Comparison of ENCODE assay signal across 2 cellular contexts in the genomic region with DNA sequence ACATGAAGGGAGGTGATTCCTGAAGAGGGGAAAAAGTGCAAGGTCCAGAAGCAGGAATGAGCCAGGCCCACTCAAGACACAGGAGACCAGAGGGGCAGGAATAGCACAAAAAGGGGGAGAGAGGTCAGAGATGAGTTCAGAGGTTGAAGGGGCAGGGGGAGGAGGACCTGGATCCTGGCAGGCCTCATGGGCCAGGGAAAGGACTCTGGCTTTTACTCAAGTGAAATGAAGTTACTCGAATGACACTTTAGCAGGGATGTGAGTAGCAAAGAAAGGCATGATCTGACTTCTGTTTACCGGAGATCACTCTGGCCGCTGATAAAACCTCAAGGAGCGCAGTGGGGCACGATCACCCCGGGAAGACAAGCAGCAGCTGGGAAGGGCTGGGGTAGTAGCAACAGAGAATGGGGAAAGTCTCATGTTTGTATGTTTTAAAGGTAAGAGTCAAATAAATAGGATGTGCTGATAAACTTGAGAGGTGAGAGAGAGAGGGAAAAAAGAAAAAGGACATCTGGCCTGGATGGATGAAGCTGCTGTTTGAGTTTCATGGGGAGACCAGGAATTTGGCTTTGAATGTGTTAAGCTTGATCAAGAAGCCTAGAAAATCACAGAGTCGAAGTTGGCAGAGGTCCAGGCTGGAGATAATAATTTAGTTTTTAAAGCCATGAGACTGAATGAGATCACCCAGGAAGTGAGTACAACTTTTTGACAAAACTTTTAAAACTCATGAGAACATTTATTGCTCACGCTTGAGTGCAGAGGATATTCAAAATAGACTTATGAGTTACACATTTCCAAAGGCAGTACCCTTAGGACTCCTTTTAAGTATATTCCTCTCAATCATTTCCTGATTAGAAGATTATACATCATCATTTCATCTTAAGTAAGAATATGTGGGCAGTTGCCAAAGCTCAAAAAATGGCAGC.
TF ChIP-seq lines count a peak whose summit lies in the region.

No MANE protein-coding gene starts in this region.

TF ChIP-seq in HEK293, 187 proteins besides CTCF, POLR2A, EP300 and RAD21 (continued from another document and continues in another):
- TF ChIP-seq, protein P1, sequence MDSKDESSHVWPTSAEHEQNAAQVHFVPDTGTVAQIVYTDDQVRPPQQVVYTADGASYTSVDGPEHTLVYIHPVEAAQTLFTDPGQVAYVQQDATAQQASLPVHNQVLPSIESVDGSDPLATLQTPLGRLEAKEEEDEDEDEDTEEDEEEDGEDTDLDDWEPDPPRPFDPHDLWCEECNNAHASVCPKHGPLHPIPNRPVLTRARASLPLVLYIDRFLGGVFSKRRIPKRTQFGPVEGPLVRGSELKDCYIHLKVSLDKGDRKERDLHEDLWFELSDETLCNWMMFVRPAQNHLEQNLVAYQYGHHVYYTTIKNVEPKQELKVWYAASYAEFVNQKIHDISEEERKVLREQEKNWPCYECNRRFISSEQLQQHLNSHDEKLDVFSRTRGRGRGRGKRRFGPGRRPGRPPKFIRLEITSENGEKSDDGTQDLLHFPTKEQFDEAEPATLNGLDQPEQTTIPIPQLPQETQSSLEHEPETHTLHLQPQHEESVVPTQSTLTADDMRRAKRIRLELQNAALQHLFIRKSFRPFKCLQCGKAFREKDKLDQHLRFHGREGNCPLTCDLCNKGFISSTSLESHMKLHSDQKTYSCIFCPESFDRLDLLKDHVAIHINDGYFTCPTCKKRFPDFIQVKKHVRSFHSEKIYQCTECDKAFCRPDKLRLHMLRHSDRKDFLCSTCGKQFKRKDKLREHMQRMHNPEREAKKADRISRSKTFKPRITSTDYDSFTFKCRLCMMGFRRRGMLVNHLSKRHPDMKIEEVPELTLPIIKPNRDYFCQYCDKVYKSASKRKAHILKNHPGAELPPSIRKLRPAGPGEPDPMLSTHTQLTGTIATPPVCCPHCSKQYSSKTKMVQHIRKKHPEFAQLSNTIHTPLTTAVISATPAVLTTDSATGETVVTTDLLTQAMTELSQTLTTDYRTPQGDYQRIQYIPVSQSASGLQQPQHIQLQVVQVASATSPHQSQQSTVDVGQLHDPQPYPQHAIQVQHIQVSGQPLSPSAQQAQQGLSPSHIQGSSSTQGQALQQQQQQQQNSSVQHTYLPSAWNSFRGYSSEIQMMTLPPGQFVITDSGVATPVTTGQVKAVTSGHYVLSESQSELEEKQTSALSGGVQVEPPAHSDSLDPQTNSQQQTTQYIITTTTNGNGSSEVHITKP (tag by site-specific recombination; IDR thresholded peaks at IDR 0.05), result peak; percentile 80
- TF ChIP-seq ZIC2 (tag by site-specific recombination; IDR thresholded peaks at IDR 0.05) (peak; percentile 63), ZNF596 (tag by site-specific recombination; IDR thresholded peaks at IDR 0.05) (no peak), HOXC10 (CRISPR knock-in tag; IDR thresholded peaks at IDR 0.05) (no peak), ZNF426 (tag by site-specific recombination; IDR thresholded peaks at IDR 0.05) (no peak), ZNF335 (tag by site-specific recombination; conservative IDR thresholded peaks at IDR 0.05) (peak; percentile 39), ZNF184 (tag by site-specific recombination; IDR thresholded peaks at IDR 0.05) (peak; percentile 79; the same call in 1 of the 2 replicates), ZBTB1 (tag by site-specific recombination; IDR thresholded peaks at IDR 0.05) (no peak), ZBTB17 (tag by site-specific recombination; IDR thresholded peaks at IDR 0.05) (peak; percentile 73), ZNF19 (tag by site-specific recombination; IDR thresholded peaks at IDR 0.05; ENCODE audit: low read depth) (0 out of 2 replicates have a peak, but pooled peaks have one; percentile 11), ZNF155 (tag by site-specific recombination; IDR thresholded peaks at IDR 0.05) (no peak), KLF16 (tag by site-specific recombination; IDR thresholded peaks at IDR 0.05) (peak; percentile 55; the same call in 1 of the 2 replicates), ZEB2 (tag by site-specific recombination; IDR thresholded peaks at IDR 0.05) (peak; percentile 87), ZNF76 (tag by site-specific recombination; IDR thresholded peaks at IDR 0.05; ENCODE audit: borderline replicate concordance, low read depth) (no peak), ZNF354C (tag by site-specific recombination; IDR thresholded peaks at IDR 0.05; ENCODE audit: borderline replicate concordance, low read depth) (no peak)
- TF ChIP-seq, protein P2, sequence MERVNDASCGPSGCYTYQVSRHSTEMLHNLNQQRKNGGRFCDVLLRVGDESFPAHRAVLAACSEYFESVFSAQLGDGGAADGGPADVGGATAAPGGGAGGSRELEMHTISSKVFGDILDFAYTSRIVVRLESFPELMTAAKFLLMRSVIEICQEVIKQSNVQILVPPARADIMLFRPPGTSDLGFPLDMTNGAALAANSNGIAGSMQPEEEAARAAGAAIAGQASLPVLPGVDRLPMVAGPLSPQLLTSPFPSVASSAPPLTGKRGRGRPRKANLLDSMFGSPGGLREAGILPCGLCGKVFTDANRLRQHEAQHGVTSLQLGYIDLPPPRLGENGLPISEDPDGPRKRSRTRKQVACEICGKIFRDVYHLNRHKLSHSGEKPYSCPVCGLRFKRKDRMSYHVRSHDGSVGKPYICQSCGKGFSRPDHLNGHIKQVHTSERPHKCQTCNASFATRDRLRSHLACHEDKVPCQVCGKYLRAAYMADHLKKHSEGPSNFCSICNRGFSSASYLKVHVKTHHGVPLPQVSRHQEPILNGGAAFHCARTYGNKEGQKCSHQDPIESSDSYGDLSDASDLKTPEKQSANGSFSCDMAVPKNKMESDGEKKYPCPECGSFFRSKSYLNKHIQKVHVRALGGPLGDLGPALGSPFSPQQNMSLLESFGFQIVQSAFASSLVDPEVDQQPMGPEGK (tag by site-specific recombination; IDR thresholded peaks at IDR 0.05), result 0 out of 2 replicates have a peak, but pooled peaks have one; percentile 38
- TF ChIP-seq, protein P3, sequence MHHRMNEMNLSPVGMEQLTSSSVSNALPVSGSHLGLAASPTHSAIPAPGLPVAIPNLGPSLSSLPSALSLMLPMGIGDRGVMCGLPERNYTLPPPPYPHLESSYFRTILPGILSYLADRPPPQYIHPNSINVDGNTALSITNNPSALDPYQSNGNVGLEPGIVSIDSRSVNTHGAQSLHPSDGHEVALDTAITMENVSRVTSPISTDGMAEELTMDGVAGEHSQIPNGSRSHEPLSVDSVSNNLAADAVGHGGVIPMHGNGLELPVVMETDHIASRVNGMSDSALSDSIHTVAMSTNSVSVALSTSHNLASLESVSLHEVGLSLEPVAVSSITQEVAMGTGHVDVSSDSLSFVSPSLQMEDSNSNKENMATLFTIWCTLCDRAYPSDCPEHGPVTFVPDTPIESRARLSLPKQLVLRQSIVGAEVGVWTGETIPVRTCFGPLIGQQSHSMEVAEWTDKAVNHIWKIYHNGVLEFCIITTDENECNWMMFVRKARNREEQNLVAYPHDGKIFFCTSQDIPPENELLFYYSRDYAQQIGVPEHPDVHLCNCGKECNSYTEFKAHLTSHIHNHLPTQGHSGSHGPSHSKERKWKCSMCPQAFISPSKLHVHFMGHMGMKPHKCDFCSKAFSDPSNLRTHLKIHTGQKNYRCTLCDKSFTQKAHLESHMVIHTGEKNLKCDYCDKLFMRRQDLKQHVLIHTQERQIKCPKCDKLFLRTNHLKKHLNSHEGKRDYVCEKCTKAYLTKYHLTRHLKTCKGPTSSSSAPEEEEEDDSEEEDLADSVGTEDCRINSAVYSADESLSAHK (tag by site-specific recombination; IDR thresholded peaks at IDR 0.05), result peak; percentile 25; the same call in 1 of the 2 replicates

TF ChIP-seq in HepG2, 621 proteins besides CTCF, POLR2A, EP300 and RAD21 (continued from another document):
- TF ChIP-seq, protein P4, sequence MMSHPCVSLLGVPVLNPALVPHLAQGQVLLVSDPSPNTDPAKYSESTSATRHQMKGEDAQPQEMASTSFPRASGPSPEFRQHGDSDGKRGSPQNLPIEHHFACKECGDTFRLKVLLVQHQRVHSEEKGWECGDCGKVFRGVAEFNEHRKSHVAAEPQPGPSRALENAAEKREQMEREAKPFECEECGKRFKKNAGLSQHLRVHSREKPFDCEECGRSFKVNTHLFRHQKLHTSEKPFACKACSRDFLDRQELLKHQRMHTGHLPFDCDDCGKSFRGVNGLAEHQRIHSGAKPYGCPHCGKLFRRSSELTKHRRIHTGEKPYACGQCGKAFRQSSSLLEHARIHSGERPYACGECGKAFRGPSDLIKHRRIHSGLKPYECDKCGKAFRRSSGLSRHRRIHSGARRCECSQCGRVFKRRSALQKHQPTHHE (CRISPR knock-in tag; IDR thresholded peaks at IDR 0.05; ENCODE audit: borderline replicate concordance), result no peak
- TF ChIP-seq HNF4A (CRISPR knock-in tag; IDR thresholded peaks at IDR 0.05) (peak; percentile 49; the same call in 1 of the 2 replicates), MAF1 (CRISPR knock-in tag; IDR thresholded peaks at IDR 0.05; ENCODE audit: borderline replicate concordance) (no peak), ZNF3 (CRISPR knock-in tag; IDR thresholded peaks at IDR 0.05) (no peak), ZNF7 (CRISPR knock-in tag; IDR thresholded peaks at IDR 0.05) (no peak), HNRNPH1 (optimal IDR thresholded peaks at IDR 0.05; ENCODE audit: low read depth, low read length) (no peak), ZNF563 (CRISPR knock-in tag; IDR thresholded peaks at IDR 0.05) (no peak), SIX4 (CRISPR knock-in tag; IDR thresholded peaks at IDR 0.05) (no peak), SUZ12 (IDR thresholded peaks at IDR 0.05; ENCODE audit: low read depth, low read length) (no peak), NAIF1 (CRISPR knock-in tag; IDR thresholded peaks at IDR 0.05; ENCODE audit: borderline replicate concordance) (no peak), ESRRA (CRISPR knock-in tag; IDR thresholded peaks at IDR 0.05; ENCODE audit: low read depth) (no peak)
- TF ChIP-seq, protein P5, sequence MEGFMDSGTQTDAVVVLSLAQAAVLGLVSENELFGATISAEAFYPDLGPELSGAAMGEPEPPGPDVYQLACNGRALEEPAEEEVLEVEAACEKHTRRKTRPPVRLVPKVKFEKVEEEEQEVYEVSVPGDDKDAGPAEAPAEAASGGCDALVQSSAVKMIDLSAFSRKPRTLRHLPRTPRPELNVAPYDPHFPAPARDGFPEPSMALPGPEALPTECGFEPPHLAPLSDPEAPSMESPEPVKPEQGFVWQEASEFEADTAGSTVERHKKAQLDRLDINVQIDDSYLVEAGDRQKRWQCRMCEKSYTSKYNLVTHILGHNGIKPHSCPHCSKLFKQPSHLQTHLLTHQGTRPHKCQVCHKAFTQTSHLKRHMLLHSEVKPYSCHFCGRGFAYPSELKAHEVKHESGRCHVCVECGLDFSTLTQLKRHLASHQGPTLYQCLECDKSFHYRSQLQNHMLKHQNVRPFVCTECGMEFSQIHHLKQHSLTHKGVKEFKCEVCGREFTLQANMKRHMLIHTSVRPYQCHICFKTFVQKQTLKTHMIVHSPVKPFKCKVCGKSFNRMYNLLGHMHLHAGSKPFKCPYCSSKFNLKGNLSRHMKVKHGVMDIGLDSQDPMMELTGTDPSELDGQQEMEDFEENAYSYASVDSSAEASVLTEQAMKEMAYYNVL (CRISPR knock-in tag; IDR thresholded peaks at IDR 0.05; ENCODE audit: borderline replicate concordance), result no peak
- TF ChIP-seq, protein P6, sequence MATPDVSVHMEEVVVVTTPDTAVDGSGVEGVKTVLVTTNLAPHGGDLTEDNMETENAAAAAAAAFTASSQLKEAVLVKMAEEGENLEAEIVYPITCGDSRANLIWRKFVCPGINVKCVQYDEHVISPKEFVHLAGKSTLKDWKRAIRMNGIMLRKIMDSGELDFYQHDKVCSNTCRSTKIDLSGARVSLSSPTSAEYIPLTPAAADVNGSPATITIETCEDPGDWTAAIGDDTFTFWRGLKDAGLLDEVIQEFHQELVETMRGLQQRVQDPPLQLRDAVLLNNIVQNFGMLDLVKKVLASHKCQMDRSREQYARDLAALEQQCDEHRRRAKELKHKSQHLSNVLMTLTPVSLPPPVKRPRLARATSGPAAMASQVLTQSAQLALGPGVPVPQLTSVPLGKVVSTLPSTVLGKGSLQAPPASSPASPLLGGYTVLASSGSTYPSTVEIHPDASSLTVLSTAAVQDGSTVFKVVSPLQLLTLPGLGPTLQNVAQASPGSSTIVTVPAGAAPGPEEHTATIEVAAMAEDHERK (CRISPR knock-in tag; IDR thresholded peaks at IDR 0.05; ENCODE audit: low read depth), result no peak
- TF ChIP-seq, protein P7, sequence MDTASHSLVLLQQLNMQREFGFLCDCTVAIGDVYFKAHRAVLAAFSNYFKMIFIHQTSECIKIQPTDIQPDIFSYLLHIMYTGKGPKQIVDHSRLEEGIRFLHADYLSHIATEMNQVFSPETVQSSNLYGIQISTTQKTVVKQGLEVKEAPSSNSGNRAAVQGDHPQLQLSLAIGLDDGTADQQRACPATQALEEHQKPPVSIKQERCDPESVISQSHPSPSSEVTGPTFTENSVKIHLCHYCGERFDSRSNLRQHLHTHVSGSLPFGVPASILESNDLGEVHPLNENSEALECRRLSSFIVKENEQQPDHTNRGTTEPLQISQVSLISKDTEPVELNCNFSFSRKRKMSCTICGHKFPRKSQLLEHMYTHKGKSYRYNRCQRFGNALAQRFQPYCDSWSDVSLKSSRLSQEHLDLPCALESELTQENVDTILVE (CRISPR knock-in tag; IDR thresholded peaks at IDR 0.05), result no peak
